Comparison of ENCODE assay signal across 10 cellular contexts in genomic region chr1:178057863-178058576, GRCh38. TPM values are rescaled to one million over a fixed set of nuclear protein-coding genes. Genes with fewer than 3 reads are reported as not detected.
DNase-seq lines count a peak whose midpoint lies in the region; ATAC-seq and TF ChIP-seq lines count a peak whose summit lies in the region.
"Had no signal": no experiment of that assay in that cellular context is flagged by ENCODE, and none has a peak within 500 bp of the region (broad histone marks: within the 10 kb centered on the region; RNA-seq: fewer than 3 reads in every experiment).

No MANE protein-coding gene starts in this region.

- DNase-seq in Ammon's horn (ENCODE audit: low spot score): peak; percentile 56
- DNase-seq in SK-MEL-5 (ENCODE audit: low read depth, low spot score): peak; percentile 67
- DNase-seq in fibroblast of pulmonary artery (ENCODE audit: low read depth): peak; percentile 93
- DNase-seq in activated CD4-positive, alpha-beta T cell treated with anti-CD3 and anti-CD28 coated beads for 36 hours: no peak
- DNase-seq: NCI-H1694 treated with DMSO at 0.1 percent for 48 hours had no signal

- TF ChIP-seq CTCF in fibroblast of pulmonary artery (IDR thresholded peaks at IDR 0.05; ENCODE audit: low read length, missing control alignments): no peak

- intact Hi-C loops in activated CD4-positive, alpha-beta T cell treated with anti-CD3 and anti-CD28 coated beads for 36 hours (cut with DNase I, micrococcal nuclease): no loop called here

- in situ Hi-C loops in SK-MEL-5 (cut with HindIII; ENCODE audit: low pct_unique_long_range_greater_than_20kb, low sequenced_read_pairs): no loop called here

- no peaks in the 10 kb centered on the region for H3K36me3 Mint-ChIP-seq in activated CD4-positive, alpha-beta T cell treated with anti-CD3 and anti-CD28 coated beads for 36 hours (ENCODE audit: low read depth)

- CTCF ChIA-PET in activated CD4-positive, alpha-beta T cell treated with anti-CD3 and anti-CD28 coated beads for 36 hours (lab: Charles Lee): no interaction called here

- peaks cover 3% of the 10 kb centered on the region for H3K27me3 Mint-ChIP-seq in activated CD4-positive, alpha-beta T cell treated with anti-CD3 and anti-CD28 coated beads for 36 hours

- no peaks in the 10 kb centered on the region for H3K9me3 ChIP-seq in neuron (ENCODE audit: low read length)

- no peak overlapping the region for H3K4me3 Mint-ChIP-seq in activated CD4-positive, alpha-beta T cell treated with anti-CD3 and anti-CD28 coated beads for 36 hours

- no peaks in the 10 kb centered on the region for H3K36me3 ChIP-seq in neuron (ENCODE audit: insufficient read depth, low read length)

- ATAC-seq in HG03108 (IDR thresholded peaks at IDR 0.05; ENCODE audit: unreplicated experiment): no peak
- no peak for ATAC-seq in GM21576 (IDR thresholded peaks at IDR 0.05; ENCODE audit: unreplicated experiment)
- no peak for ATAC-seq in activated CD4-positive, alpha-beta T cell treated with anti-CD3 and anti-CD28 coated beads for 36 hours
- no peak for ATAC-seq in HG02884 (IDR thresholded peaks at IDR 0.05; ENCODE audit: unreplicated experiment)
- ATAC-seq: left lobe of liver had no signal

- peaks cover 18% of the 10 kb centered on the region for H3K4me1 ChIP-seq in neuron (ENCODE audit: insufficient read depth, low read length)

- peak overlapping the region; percentile 13 for H3K4me3 ChIP-seq in fibroblast of pulmonary artery (replicated peaks; ENCODE audit: low read depth, low read length)
- no peak overlapping the region for H3K4me3 ChIP-seq in neuron (ENCODE audit: low read length)

- POLR2A ChIA-PET in activated CD4-positive, alpha-beta T cell treated with anti-CD3 and anti-CD28 coated beads for 36 hours (lab: Charles Lee): no interaction called here

- no peaks in the 10 kb centered on the region for H3K9me3 Mint-ChIP-seq in activated CD4-positive, alpha-beta T cell treated with anti-CD3 and anti-CD28 coated beads for 36 hours (ENCODE audit: low read depth)

- H3K27ac Mint-ChIP-seq in activated CD4-positive, alpha-beta T cell treated with anti-CD3 and anti-CD28 coated beads for 36 hours: no peak overlapping the region

- H3K4me1 Mint-ChIP-seq in activated CD4-positive, alpha-beta T cell treated with anti-CD3 and anti-CD28 coated beads for 36 hours: no peaks in the 10 kb centered on the region

- no peaks in the 10 kb centered on the region for H3K27me3 ChIP-seq in neuron (ENCODE audit: insufficient read depth, low read length)

- H2AFZ ChIP-seq in neuron (ENCODE audit: low read depth, low read length): peak overlapping the region; percentile 70

RNA-seq across cellular contexts. Expression of gene RASAL2, which starts 35.9 kb away (rescaled TPM):
- total RNA-seq in SK-MEL-5 (2014; rRNA removed; shearing (Covaris generic)): 10.2 and 11.7 TPM in 2 replicates
- polyA plus RNA-seq in SK-MEL-5 (2015; cell fraction: cytosol; rRNA removed): 12.4 and 17.7 TPM in 2 replicates
- polyA plus RNA-seq in SK-MEL-5 (2015; cell fraction: nucleus; rRNA removed): 30.4 and 46.5 TPM in 2 replicates
- not detected for total RNA-seq in activated CD4-positive, alpha-beta T cell treated with anti-CD3 and anti-CD28 coated beads for 36 hours

Comparison
In these comparisons a context has a peak if more than half of its experiments do, and no peak if none do; other contexts are left out.
1. RNA of gene RASAL2, which starts 35.9 kb away (total RNA-seq): 10.2 to 11.7 TPM in SK-MEL-5; not detected in activated CD4-positive, alpha-beta T cell treated with anti-CD3 and anti-CD28 coated beads for 36 hours; every median in the first group is over 10 times any median in the second.